Comparison of ENCODE assay signal across 1 cellular context in the genomic region with DNA sequence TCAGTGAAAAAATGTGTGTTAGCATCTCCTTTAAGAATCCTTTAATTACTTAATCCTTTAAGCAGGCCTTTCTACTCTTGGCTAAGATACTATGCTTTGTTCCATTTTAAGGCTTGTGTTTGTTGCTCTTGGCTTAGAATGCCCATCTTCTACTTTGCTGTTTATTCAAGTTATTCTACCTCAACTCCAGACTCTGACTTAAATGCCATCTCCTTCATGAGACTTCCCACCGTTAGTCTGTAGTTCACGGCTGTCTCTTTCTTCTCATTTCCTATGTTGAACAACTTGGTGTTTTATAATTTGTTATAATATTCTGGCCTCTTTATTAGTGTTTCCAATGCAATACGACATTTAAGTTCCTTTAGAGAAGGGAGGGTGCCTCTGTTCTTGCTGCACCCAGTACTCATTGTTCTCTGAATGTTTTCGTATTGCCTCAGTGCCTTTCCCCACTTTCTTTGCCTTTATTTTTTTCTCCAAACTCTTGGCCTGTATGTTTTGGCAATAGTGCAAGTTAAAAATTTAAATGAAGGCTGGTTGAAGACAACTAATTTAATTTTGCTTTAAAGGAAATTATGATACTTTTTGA.
TF ChIP-seq lines count a peak whose summit lies in the region.

No MANE protein-coding gene starts in this region.

TF ChIP-seq in endothelial cell of umbilical vein, 7 proteins besides CTCF, POLR2A, EP300 and RAD21:
- TF ChIP-seq MYC (IDR thresholded peaks at IDR 0.05; ENCODE audit: low read depth, low read length) (no peak), EZH2 (IDR thresholded peaks at IDR 0.05; ENCODE audit: borderline replicate concordance, low read depth, low read length, severe bottlenecking) (no peak), FOS (IDR thresholded peaks at IDR 0.05; ENCODE audit: borderline replicate concordance, insufficient read depth, low read length) (no peak), POLR2AphosphoS5 (IDR thresholded peaks at IDR 0.05; ENCODE audit: insufficient read depth, low read depth, low read length) (no peak), GATA2 (IDR thresholded peaks at IDR 0.05; ENCODE audit: insufficient read depth, insufficient read length, low read depth, low read length) (no peak), JUN (IDR thresholded peaks at IDR 0.05; ENCODE audit: borderline replicate concordance, insufficient read depth, insufficient read length, low read depth) (no peak)
- TF ChIP-seq, protein P1, sequence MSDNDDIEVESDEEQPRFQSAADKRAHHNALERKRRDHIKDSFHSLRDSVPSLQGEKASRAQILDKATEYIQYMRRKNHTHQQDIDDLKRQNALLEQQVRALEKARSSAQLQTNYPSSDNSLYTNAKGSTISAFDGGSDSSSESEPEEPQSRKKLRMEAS (IDR thresholded peaks at IDR 0.05; ENCODE audit: insufficient read depth, insufficient read length) = no peak
